ENCODE assay signal across 24 cellular contexts in genomic region chr18:1102848-1103247, GRCh38.
"Had no signal": no experiment of that assay in that cellular context is flagged by ENCODE, and none has a peak within 500 bp of the region (broad histone marks: within the 10 kb centered on the region; RNA-seq: fewer than 3 reads in every experiment).

No MANE protein-coding gene starts in this region.

- DNase-seq: activated CD4-positive, alpha-beta memory T cell treated with anti-CD3 and anti-CD28 coated beads, Interleukin-2, amount 10 ng/mL, durations not matched to agents 7 days and 5 days; activated CD4-positive, alpha-beta T cell treated with anti-CD3 and anti-CD28 coated beads for 36 hours; activated CD4-positive, alpha-beta T cell treated with anti-CD3 and anti-CD28 coated beads, Interleukin-2, amount 50 U/mL, for 1 hour; activated CD4-positive, CD25-positive, alpha-beta regulatory T cell; activated CD8-positive, alpha-beta memory T cell treated with anti-CD3 and anti-CD28 coated beads, Interleukin-2, amount 50 U/mL, for 4 hours; activated effector memory CD4-positive, alpha-beta T cell treated with Interleukin-2 at 50 U/mL for 16 hours; activated naive CD4-positive, alpha-beta T cell; activated naive CD8-positive, alpha-beta T cell treated with anti-CD3 and anti-CD28 coated beads, Interleukin-2, amount 50 U/mL, for 24 hours; activated T-cell treated with anti-CD3 and anti-CD28 coated beads, Interleukin-2, amount 50 U/mL, for 1 hour; amniotic stem cell; body of pancreas; central memory CD4-positive, alpha-beta T cell; MG63; MV-4-11; NCI-H1092 treated with DMSO at 0.1 percent for 48 hours; NCI-H1694; NCI-H510A treated with DMSO at 0.1 percent for 48 hours; Peyer's patch; Right ventricle myocardium superior had no signal

- H3K4me1 Mint-ChIP-seq: activated CD4-positive, alpha-beta memory T cell treated with anti-CD3 and anti-CD28 coated beads, Interleukin-2, amount 10 ng/mL, durations not matched to agents 7 days and 5 days; activated CD4-positive, alpha-beta T cell treated with anti-CD3 and anti-CD28 coated beads for 36 hours; activated naive CD8-positive, alpha-beta T cell treated with anti-CD3 and anti-CD28 coated beads, Interleukin-2, amount 50 U/mL, for 24 hours had no signal

- H3K4me3 Mint-ChIP-seq: activated CD4-positive, alpha-beta memory T cell treated with anti-CD3 and anti-CD28 coated beads, Interleukin-2, amount 10 ng/mL, durations not matched to agents 7 days and 5 days; activated CD4-positive, alpha-beta T cell treated with anti-CD3 and anti-CD28 coated beads for 36 hours; activated naive CD8-positive, alpha-beta T cell treated with anti-CD3 and anti-CD28 coated beads, Interleukin-2, amount 50 U/mL, for 24 hours; activated T-helper 1 cell treated with anti-CD3 and anti-CD28 coated beads, Interleukin-12 subunit alpha, Interleukin-12 subunit beta, Interleukin-2, Interleukin-4 antibody, amounts not matched to agents 30 ng/mL and 10 ng/mL and 1 ng/mL, durations not matched to agents 14 hours and 24 hours and 36 hours; T-helper 1 cell treated with Interleukin-12 subunit alpha and Interleukin-12 subunit beta and Interleukin-4 antibody, amounts not matched to agents 30 μg/mL and 1 μg/mL, for 36 hours had no signal

- H3K27me3 ChIP-seq: ascending aorta, body of pancreas, MG63, Peyer's patch had no signal

- H3K4me3 ChIP-seq: ascending aorta, body of pancreas, MG63, Peyer's patch had no signal

- H3K27me3 Mint-ChIP-seq: activated CD4-positive, alpha-beta memory T cell treated with anti-CD3 and anti-CD28 coated beads, Interleukin-2, amount 10 ng/mL, durations not matched to agents 7 days and 5 days; activated CD4-positive, alpha-beta T cell treated with anti-CD3 and anti-CD28 coated beads for 36 hours; activated naive CD8-positive, alpha-beta T cell treated with anti-CD3 and anti-CD28 coated beads, Interleukin-2, amount 50 U/mL, for 24 hours had no signal

- FAIRE-seq: bronchial epithelial cell had no signal

- H3K27ac Mint-ChIP-seq: activated CD4-positive, alpha-beta memory T cell treated with anti-CD3 and anti-CD28 coated beads, Interleukin-2, amount 10 ng/mL, durations not matched to agents 7 days and 5 days; activated CD4-positive, alpha-beta T cell treated with anti-CD3 and anti-CD28 coated beads for 36 hours; activated naive CD4-positive, alpha-beta T cell treated with anti-CD3 and anti-CD28 coated beads, Interleukin-2, amount 50 U/mL, for 72 hours; activated naive CD8-positive, alpha-beta T cell treated with anti-CD3 and anti-CD28 coated beads, Interleukin-2, amount 50 U/mL, for 24 hours; activated T-helper 1 cell treated with anti-CD3 and anti-CD28 coated beads, Interleukin-12 subunit alpha, Interleukin-12 subunit beta, Interleukin-2, Interleukin-4 antibody, amounts not matched to agents 30 ng/mL and 10 ng/mL and 1 ng/mL, durations not matched to agents 14 hours and 24 hours and 36 hours; T-helper 1 cell treated with Interleukin-12 subunit alpha and Interleukin-12 subunit beta and Interleukin-4 antibody, amounts not matched to agents 30 μg/mL and 1 μg/mL, for 36 hours had no signal

- H3K36me3 ChIP-seq: ascending aorta, MG63, Peyer's patch had no signal
